34 cellular contexts compared by ENCODE assay signal in the genomic region with DNA sequence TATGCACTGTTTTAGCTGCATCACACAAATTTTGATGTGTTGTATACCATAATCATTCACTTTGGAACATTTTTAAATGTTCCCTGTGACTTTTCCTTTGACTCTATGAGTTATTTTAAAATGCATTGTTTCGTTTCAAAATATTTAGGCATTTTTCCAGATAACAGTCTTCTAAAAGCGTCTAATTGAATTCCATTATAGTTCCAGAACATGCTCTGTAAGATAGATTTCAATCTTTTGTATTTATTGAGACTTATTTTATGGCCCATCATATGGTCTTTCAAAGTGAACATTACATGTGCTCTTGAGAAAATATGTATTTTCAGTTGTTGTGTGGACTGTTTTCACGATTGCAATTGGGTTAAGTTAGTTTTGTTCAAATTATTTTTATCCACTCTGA.
"Had no signal": no experiment of that assay in that cellular context is flagged by ENCODE, and none has a peak within 500 bp of the region (broad histone marks: within the 10 kb centered on the region; RNA-seq: fewer than 3 reads in every experiment).

No MANE protein-coding gene starts in this region.

- H3K4me2 ChIP-seq: KMS-11 had no signal

- H3K4me3 ChIP-seq: MG63 had no signal

- H3K9me3 ChIP-seq: MG63 had no signal

- H3K27me3 ChIP-seq: MG63 had no signal

- DNase-seq: Karpas-422, Kasumi-1, KG1, MG63, MM.1S, MV-4-11, NCI-H1048, NCI-H1092, NCI-H1092 treated with DMSO at 0.1 percent for 48 hours, NCI-H1105, NCI-H1105 treated with DMSO at 0.1 percent for 48 hours, NCI-H1417, NCI-H1417 treated with DMSO at 0.1 percent for 48 hours, NCI-H1436, NCI-H1436 treated with DMSO at 0.1 percent for 48 hours, NCI-H146, NCI-H1694, NCI-H1694 treated with DMSO at 0.1 percent for 48 hours, NCI-H187, NCI-H187 treated with DMSO at 0.1 percent for 48 hours, NCI-H1930, NCI-H2029, NCI-H2029 treated with DMSO at 0.1 percent for 48 hours, NCI-H2081, NCI-H2081 treated with DMSO at 0.1 percent for 48 hours, NCI-H2107, NCI-H2171, NCI-H2171 treated with DMSO at 0.1 percent for 48 hours, NCI-H2227 treated with DMSO at 0.1 percent for 48 hours, NCI-H226, NCI-H345, NCI-H446, NCI-H446 treated with DMSO at 0.1 percent for 48 hours had no signal

- H3K9ac ChIP-seq: KMS-11 had no signal

- H3K27ac ChIP-seq: KMS-11 had no signal

- H3K36me3 ChIP-seq: MG63 had no signal
